In the genomic region with DNA sequence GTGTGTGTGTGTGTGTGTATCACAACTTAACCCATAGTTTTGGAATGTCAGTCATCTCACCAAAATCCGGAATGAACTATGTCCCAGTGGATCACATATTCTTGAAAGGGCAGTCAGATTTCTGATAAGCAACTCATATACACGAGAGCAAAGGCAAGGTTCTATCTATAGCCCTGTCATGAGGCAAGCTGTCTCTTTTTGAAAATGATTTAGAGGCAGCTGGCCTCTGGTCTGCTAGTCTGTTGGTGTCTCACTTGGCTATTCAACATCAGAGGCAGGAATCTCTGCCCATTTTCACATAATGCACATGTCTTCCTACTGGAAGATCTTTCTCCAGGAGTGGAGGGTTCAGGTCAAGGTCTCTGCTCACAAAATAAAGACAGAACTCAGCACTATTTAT, we compare ENCODE assay signal across 12 cellular contexts.
DNase-seq lines count a peak whose midpoint lies in the region; ATAC-seq and TF ChIP-seq lines count a peak whose summit lies in the region.
"Had no signal": no experiment of that assay in that cellular context is flagged by ENCODE, and none has a peak within 500 bp of the region (broad histone marks: within the 10 kb centered on the region; RNA-seq: fewer than 3 reads in every experiment).

No MANE protein-coding gene starts in this region.

- H3K4me1 ChIP-seq in right cardiac atrium (ENCODE audit: control insufficient read depth, insufficient read depth, low read length), result no peaks in the 10 kb centered on the region
- H3K4me1 ChIP-seq: BE2C had no signal

- in situ Hi-C loops in SK-MEL-5 (cut with HindIII; ENCODE audit: low pct_unique_long_range_greater_than_20kb, low sequenced_read_pairs), result no loop called here

- intact Hi-C loops in right cardiac atrium (cut with DNase I), result no loop called here

- no peak for ATAC-seq in right cardiac atrium

- TF ChIP-seq CTCF in coronary artery (IDR thresholded peaks at IDR 0.05), result no peak

- no peaks in the 10 kb centered on the region for H3K27me3 ChIP-seq in right cardiac atrium (ENCODE audit: control insufficient read depth, insufficient read depth)
- H3K27me3 ChIP-seq: BE2C had no signal

- H3K9me3 ChIP-seq in right cardiac atrium (ENCODE audit: control insufficient read depth, low read length), result no peaks in the 10 kb centered on the region
- H3K9me3 ChIP-seq: BE2C had no signal

- H3K4me3 ChIP-seq in right cardiac atrium (ENCODE audit: low read length) (no peak overlapping the region), coronary artery (no peak overlapping the region)
- H3K4me3 ChIP-seq: GM23248 had no signal

- peak; percentile 10 for DNase-seq in SK-MEL-5 (ENCODE audit: low read depth, low spot score)
- DNase-seq in cerebellar nuclear complex (lab: John Stamatoyannopoulos, UW), result peak; percentile 13 to 15
- DNase-seq in pons (ENCODE audit: low spot score), result peak; percentile 14
- DNase-seq in GDM1 (lab: John Stamatoyannopoulos, UW), result no peak
- DNase-seq in HT-29 (ENCODE audit: low spot score), result no peak
- DNase-seq in right cardiac atrium, result no peak
- no peak for DNase-seq in coronary artery (ENCODE audit: low spot score)
- DNase-seq: BE2C; CD4-positive, alpha-beta memory T cell; DMS79; GM23248 had no signal

- H3K27ac ChIP-seq in right cardiac atrium (ENCODE audit: low read length), result no peak overlapping the region
- H3K27ac ChIP-seq in coronary artery, result no peak overlapping the region
- H3K27ac ChIP-seq: C4-2B, GM23248 had no signal

- WGBS in right cardiac atrium, result 22% methylated on average over 2 of the region's 2 CpGs

Comparison
In these comparisons a context has a peak if more than half of its experiments do, and no peak if none do; other contexts are left out.
1. DNase-seq: peak in SK-MEL-5 (single experiment), cerebellar nuclear complex (2 of 2) and pons (single experiment); none in GDM1 (single experiment), HT-29 (single experiment), right cardiac atrium (0 of 3) and coronary artery (single experiment).